ENCODE assay signal across 8 cellular contexts in genomic region chr6:35973670-35974222, GRCh38. TPM values are rescaled to one million over a fixed set of nuclear protein-coding genes. Genes with fewer than 3 reads are reported as not detected.
A peak's percentile ranks its signal among the peaks of the same experiment; 100 is the strongest.
DNase-seq lines count a peak whose midpoint lies in the region; ATAC-seq lines count a peak whose summit lies in the region.

No MANE protein-coding gene starts in this region.

- H3K36me3 Mint-ChIP-seq in activated CD4-positive, alpha-beta T cell treated with anti-CD3 and anti-CD28 coated beads, Interleukin-2, amount 10 ng/mL, durations not matched to agents 7 days and 5 days (ENCODE audit: low read depth) = no peaks in the 10 kb centered on the region

- no peaks in the 10 kb centered on the region for H3K9me3 Mint-ChIP-seq in activated CD4-positive, alpha-beta T cell treated with anti-CD3 and anti-CD28 coated beads, Interleukin-2, amount 10 ng/mL, durations not matched to agents 7 days and 5 days

- CTCF ChIA-PET in activated CD4-positive, alpha-beta T cell treated with anti-CD3 and anti-CD28 coated beads, Interleukin-2, amount 10 ng/mL, durations not matched to agents 7 days and 5 days (lab: Charles Lee) = no interaction called here

- H3K4me3 Mint-ChIP-seq in activated CD4-positive, alpha-beta T cell treated with anti-CD3 and anti-CD28 coated beads, Interleukin-2, amount 10 ng/mL, durations not matched to agents 7 days and 5 days = no peak overlapping the region

- H3K4me1 Mint-ChIP-seq in activated CD4-positive, alpha-beta T cell treated with anti-CD3 and anti-CD28 coated beads, Interleukin-2, amount 10 ng/mL, durations not matched to agents 7 days and 5 days = peaks cover 5% of the 10 kb centered on the region

- no peak overlapping the region for H3K27ac ChIP-seq in SJCRH30

- H3K4me3 ChIP-seq in SJCRH30 = no peak overlapping the region

- no peaks in the 10 kb centered on the region for H3K27me3 Mint-ChIP-seq in activated CD4-positive, alpha-beta T cell treated with anti-CD3 and anti-CD28 coated beads, Interleukin-2, amount 10 ng/mL, durations not matched to agents 7 days and 5 days

- H3K4me1 ChIP-seq in SJCRH30 = no peaks in the 10 kb centered on the region; the same call in 1 of the 2 replicates

- POLR2A ChIA-PET in activated CD4-positive, alpha-beta T cell treated with anti-CD3 and anti-CD28 coated beads, Interleukin-2, amount 10 ng/mL, durations not matched to agents 7 days and 5 days (lab: Charles Lee) = no interaction called here

- no peaks in the 10 kb centered on the region for H3K36me3 ChIP-seq in SJCRH30

- no peaks in the 10 kb centered on the region for H3K27me3 ChIP-seq in SJCRH30

- peak; percentile 8 for DNase-seq in activated CD4-positive, alpha-beta T cell treated with anti-CD3 and anti-CD28 coated beads, Interleukin-2, amount 10 ng/mL, durations not matched to agents 7 days and 5 days
- DNase-seq in activated CD4-positive, alpha-beta T cell treated with anti-CD3 and anti-CD28 coated beads for 4 hours = no peak
- peak; percentile 42 for DNase-seq in SW480 (ENCODE audit: low spot score)
- DNase-seq in stimulated activated CD4-positive, alpha-beta T cell treated with anti-CD3 and anti-CD28 coated beads, Interleukin-4, amount 100 ng/mL, for 24 hours = peak; percentile 5
- DNase-seq in A172 (ENCODE audit: low spot score) = no peak
- DNase-seq in SJCRH30 = no peak

- no peaks in the 10 kb centered on the region for H3K9me3 ChIP-seq in SJCRH30 (replicated peaks)

- ATAC-seq in HG02678 (IDR thresholded peaks at IDR 0.05; ENCODE audit: unreplicated experiment) = peak; percentile 53
- no peak for ATAC-seq in GM18519 (IDR thresholded peaks at IDR 0.05; ENCODE audit: low FRiP score, unreplicated experiment)

- H3K27ac Mint-ChIP-seq in activated CD4-positive, alpha-beta T cell treated with anti-CD3 and anti-CD28 coated beads, Interleukin-2, amount 10 ng/mL, durations not matched to agents 7 days and 5 days = no peak overlapping the region

RNA-seq across cellular contexts. Expression of gene SLC26A8, which starts 50.7 kb away (rescaled TPM):
- not detected for total RNA-seq in activated CD4-positive, alpha-beta T cell treated with anti-CD3 and anti-CD28 coated beads, Interleukin-2, amount 10 ng/mL, durations not matched to agents 7 days and 5 days
- not detected in 2 replicates for total RNA-seq in A172 (2014; rRNA removed; shearing (Covaris generic))
- total RNA-seq in SJCRH30 (2014; rRNA removed; shearing (Covaris generic)) = not detected in 2 replicates

RNA-seq across cellular contexts. Expression of gene SRPK1, which starts 52.8 kb away (rescaled TPM):
- 10 to 100 TPM; 65.9 to 66.0 TPM for total RNA-seq in activated CD4-positive, alpha-beta T cell treated with anti-CD3 and anti-CD28 coated beads, Interleukin-2, amount 10 ng/mL, durations not matched to agents 7 days and 5 days
- total RNA-seq in A172 (2014; rRNA removed; shearing (Covaris generic)) = 57.0 and 64.4 TPM in 2 replicates
- 86.8 and 101 TPM in 2 replicates for total RNA-seq in SJCRH30 (2014; rRNA removed; shearing (Covaris generic))

RNA-seq across cellular contexts. Expression of gene MAPK14, which starts 53.9 kb away (rescaled TPM):
- total RNA-seq in activated CD4-positive, alpha-beta T cell treated with anti-CD3 and anti-CD28 coated beads, Interleukin-2, amount 10 ng/mL, durations not matched to agents 7 days and 5 days = 10 to 100 TPM; 66.7 to 68.6 TPM
- total RNA-seq in A172 (2014; rRNA removed; shearing (Covaris generic)) = 41.4 and 50.2 TPM in 2 replicates
- 41.0 and 43.8 TPM in 2 replicates for total RNA-seq in SJCRH30 (2014; rRNA removed; shearing (Covaris generic))

Comparison
In these comparisons a context has a peak if more than half of its experiments do, and no peak if none do; other contexts are left out.
1. DNase-seq: peak in activated CD4-positive, alpha-beta T cell treated with anti-CD3 and anti-CD28 coated beads, Interleukin-2, amount 10 ng/mL, durations not matched to agents 7 days and 5 days (single experiment), SW480 (single experiment) and stimulated activated CD4-positive, alpha-beta T cell treated with anti-CD3 and anti-CD28 coated beads, Interleukin-4, amount 100 ng/mL, for 24 hours (single experiment); none in activated CD4-positive, alpha-beta T cell treated with anti-CD3 and anti-CD28 coated beads for 4 hours (0 of 2), A172 (single experiment) and SJCRH30 (0 of 2).